In genomic region chrX:44082829-44083228, GRCh38 we compare ENCODE assay signal across 21 cellular contexts.
"Had no signal": no experiment of that assay in that cellular context is flagged by ENCODE, and none has a peak within 500 bp of the region (broad histone marks: within the 10 kb centered on the region; RNA-seq: fewer than 3 reads in every experiment).

No MANE protein-coding gene starts in this region.

- H3K27me3 Mint-ChIP-seq: activated CD4-positive, alpha-beta T cell treated with anti-CD3 and anti-CD28 coated beads, Interleukin-2, amount 10 ng/mL, durations not matched to agents 24 days and 14 days; activated CD8-positive, alpha-beta T cell treated with anti-CD3 and anti-CD28 coated beads for 36 hours; activated naive CD8-positive, alpha-beta T cell treated with anti-CD3 and anti-CD28 coated beads, Interleukin-2, amount 10 ng/mL, durations not matched to agents 7 days and 5 days had no signal

- H3K4me3 Mint-ChIP-seq: activated CD4-positive, alpha-beta T cell treated with anti-CD3 and anti-CD28 coated beads, Interleukin-2, amount 10 ng/mL, durations not matched to agents 24 days and 14 days; activated CD8-positive, alpha-beta T cell treated with anti-CD3 and anti-CD28 coated beads for 36 hours; activated naive CD8-positive, alpha-beta T cell treated with anti-CD3 and anti-CD28 coated beads, Interleukin-2, amount 10 ng/mL, durations not matched to agents 7 days and 5 days; mesothelial cell of epicardium; nephron had no signal

- DNase-seq: activated CD4-positive, alpha-beta T cell treated with anti-CD3 and anti-CD28 coated beads, Interleukin-2, amount 10 ng/mL, durations not matched to agents 24 days and 14 days; activated CD8-positive, alpha-beta T cell treated with anti-CD3 and anti-CD28 coated beads for 36 hours; activated naive CD4-positive, alpha-beta T cell treated with Interleukin-2 at 50 U/mL for 16 hours; activated naive CD8-positive, alpha-beta T cell treated with anti-CD3 and anti-CD28 coated beads, Interleukin-2, amount 10 ng/mL, durations not matched to agents 7 days and 5 days; activated T-cell treated with anti-CD3 and anti-CD28 coated beads, Interleukin-2, amount 50 U/mL, for 1 hour; amygdala; body of pancreas; dermis blood vessel endothelial cell; effector memory CD4-positive, alpha-beta T cell; esophagus squamous epithelium; hypothalamus; islet precursor cell; nucleus accumbens; stimulated activated CD4-positive, alpha-beta T cell treated with anti-CD3 and anti-CD28 coated beads, Interleukin-1b, Interleukin-23, amount 100 ng/mL, for 48 hours; stimulated activated CD8-positive, alpha-beta memory T cell treated with anti-CD3 and anti-CD28 coated beads, Interleukin-4, amount 100 ng/mL, for 48 hours; stimulated activated naive CD4-positive, alpha-beta T cell; thyroid gland had no signal

- ATAC-seq: activated CD8-positive, alpha-beta T cell treated with anti-CD3 and anti-CD28 coated beads for 36 hours; body of pancreas; left lobe of liver had no signal

- H3K27ac Mint-ChIP-seq: activated CD4-positive, alpha-beta T cell treated with anti-CD3 and anti-CD28 coated beads, Interleukin-2, amount 10 ng/mL, durations not matched to agents 24 days and 14 days; activated CD8-positive, alpha-beta T cell treated with anti-CD3 and anti-CD28 coated beads for 36 hours; activated naive CD8-positive, alpha-beta T cell treated with anti-CD3 and anti-CD28 coated beads, Interleukin-2, amount 10 ng/mL, durations not matched to agents 7 days and 5 days; activated T-helper 2 cell treated with anti-CD3 and anti-CD28 coated beads, Interferon-gamma antibody, Interleukin-2, Interleukin-4, amounts not matched to agents 10 μg/mL and 5 μg/mL and 100 μg/mL, durations not matched to agents 14 hours and 24 hours and 36 hours; mesothelial cell of epicardium; nephron had no signal

- H3K4me1 Mint-ChIP-seq: activated CD4-positive, alpha-beta T cell treated with anti-CD3 and anti-CD28 coated beads, Interleukin-2, amount 10 ng/mL, durations not matched to agents 24 days and 14 days; activated naive CD8-positive, alpha-beta T cell treated with anti-CD3 and anti-CD28 coated beads, Interleukin-2, amount 10 ng/mL, durations not matched to agents 7 days and 5 days; mesothelial cell of epicardium; nephron had no signal

- H3K36me3 Mint-ChIP-seq: activated naive CD8-positive, alpha-beta T cell treated with anti-CD3 and anti-CD28 coated beads, Interleukin-2, amount 10 ng/mL, durations not matched to agents 7 days and 5 days; mesothelial cell of epicardium had no signal

- H3K9me3 Mint-ChIP-seq: activated CD4-positive, alpha-beta T cell treated with anti-CD3 and anti-CD28 coated beads, Interleukin-2, amount 10 ng/mL, durations not matched to agents 24 days and 14 days; activated T-helper 2 cell treated with anti-CD3 and anti-CD28 coated beads, Interferon-gamma antibody, Interleukin-2, Interleukin-4, amounts not matched to agents 10 μg/mL and 5 μg/mL and 100 μg/mL, durations not matched to agents 14 hours and 24 hours and 36 hours had no signal
